ENCODE assay signal across 10 cellular contexts in the genomic region with DNA sequence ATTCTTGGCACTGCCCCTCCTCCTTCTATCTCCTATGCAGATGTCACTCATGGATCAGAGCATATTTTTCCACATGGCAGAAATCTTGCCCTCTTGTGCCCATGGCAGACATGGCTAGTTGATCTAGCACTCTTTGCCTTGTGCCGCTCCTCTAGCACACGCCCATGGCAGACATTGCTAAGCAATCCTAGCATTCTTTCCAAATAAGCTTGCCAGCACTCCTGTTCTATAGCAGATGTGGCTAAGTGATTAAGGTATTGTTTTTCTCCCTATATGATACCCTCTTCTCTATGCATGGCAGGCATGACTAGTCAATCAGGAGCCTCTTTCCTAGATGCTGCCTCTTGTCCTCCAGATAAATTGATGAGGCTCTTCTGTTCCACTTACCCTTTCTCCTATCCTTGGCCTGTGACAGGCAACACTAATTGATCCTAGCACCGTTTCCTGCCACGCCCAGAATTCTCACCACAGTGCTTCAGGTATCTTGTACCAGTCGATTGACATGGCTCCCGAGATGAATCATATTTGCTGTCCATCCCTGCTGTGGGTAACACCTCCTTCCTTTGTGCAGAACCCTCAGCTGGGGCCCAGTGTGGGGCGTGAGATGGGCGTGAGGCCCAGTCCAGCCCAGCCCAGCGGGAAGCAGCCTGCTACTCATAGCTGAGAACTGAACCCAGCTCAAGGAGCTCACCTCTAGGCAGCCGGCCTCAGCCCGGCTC. TPM values are rescaled to one million over a fixed set of nuclear protein-coding genes. Genes with fewer than 3 reads are reported as not detected.
DNase-seq lines count a peak whose midpoint lies in the region; ATAC-seq and TF ChIP-seq lines count a peak whose summit lies in the region.
"Had no signal": no experiment of that assay in that cellular context is flagged by ENCODE, and none has a peak within 500 bp of the region (broad histone marks: within the 10 kb centered on the region; RNA-seq: fewer than 3 reads in every experiment).

No MANE protein-coding gene starts in this region.

- H3K27ac Mint-ChIP-seq in activated T-helper 1 cell treated with anti-CD3 and anti-CD28 coated beads, Interleukin-12 subunit alpha, Interleukin-12 subunit beta, Interleukin-2, Interleukin-4 antibody, amounts not matched to agents 30 ng/mL and 10 ng/mL and 1 ng/mL, durations not matched to agents 14 hours and 24 hours and 36 hours: peak overlapping the region; percentile 79

- H3K4me3 ChIP-seq in HL-60 (replicated peaks; ENCODE audit: insufficient read depth, low read length): no peak overlapping the region
- H3K4me3 ChIP-seq: SK-N-MC had no signal

- H3K36me3 Mint-ChIP-seq in activated T-helper 1 cell treated with anti-CD3 and anti-CD28 coated beads, Interleukin-12 subunit alpha, Interleukin-12 subunit beta, Interleukin-2, Interleukin-4 antibody, amounts not matched to agents 30 ng/mL and 10 ng/mL and 1 ng/mL, durations not matched to agents 14 hours and 24 hours and 36 hours (ENCODE audit: low read depth): peaks cover 33% of the 10 kb centered on the region

- H3K4me3 Mint-ChIP-seq in activated T-helper 1 cell treated with anti-CD3 and anti-CD28 coated beads, Interleukin-12 subunit alpha, Interleukin-12 subunit beta, Interleukin-2, Interleukin-4 antibody, amounts not matched to agents 30 ng/mL and 10 ng/mL and 1 ng/mL, durations not matched to agents 14 hours and 24 hours and 36 hours: no peak overlapping the region

- intact Hi-C loops in activated T-helper 1 cell treated with anti-CD3 and anti-CD28 coated beads, Interleukin-12 subunit alpha, Interleukin-12 subunit beta, Interleukin-2, Interleukin-4 antibody, amounts not matched to agents 30 ng/mL and 10 ng/mL and 1 ng/mL, durations not matched to agents 14 hours and 24 hours and 36 hours (cut with micrococcal nuclease): loop anchor here (1.0 kb wide), 1 partner anchor 12 kb away; no protein-coding TSS in a partner anchor

- TF ChIP-seq CTCF in HL-60 (IDR thresholded peaks at IDR 0.05; ENCODE audit: insufficient read depth, low read length): no peak

- H3K4me1 Mint-ChIP-seq in activated T-helper 1 cell treated with anti-CD3 and anti-CD28 coated beads, Interleukin-12 subunit alpha, Interleukin-12 subunit beta, Interleukin-2, Interleukin-4 antibody, amounts not matched to agents 30 ng/mL and 10 ng/mL and 1 ng/mL, durations not matched to agents 14 hours and 24 hours and 36 hours (ENCODE audit: low read depth): peaks cover 25% of the 10 kb centered on the region

- H3K27me3 ChIP-seq in HL-60 (ENCODE audit: insufficient read depth, poor library complexity, severe bottlenecking): no peaks in the 10 kb centered on the region

- ATAC-seq in GM19397 (IDR thresholded peaks at IDR 0.05; ENCODE audit: unreplicated experiment): no peak
- ATAC-seq in HG02973 (IDR thresholded peaks at IDR 0.05; ENCODE audit: unreplicated experiment): no peak

- no peaks in the 10 kb centered on the region for H3K9me3 Mint-ChIP-seq in activated T-helper 1 cell treated with anti-CD3 and anti-CD28 coated beads, Interleukin-12 subunit alpha, Interleukin-12 subunit beta, Interleukin-2, Interleukin-4 antibody, amounts not matched to agents 30 ng/mL and 10 ng/mL and 1 ng/mL, durations not matched to agents 14 hours and 24 hours and 36 hours

- DNase-seq in A172 (ENCODE audit: low spot score): peak; percentile 79
- DNase-seq in HL-60 (ENCODE audit: low read depth in 1 of 2, low spot score in 1 of 2): peak; percentile 69 to 78
- DNase-seq in activated T-helper 1 cell treated with anti-CD3 and anti-CD28 coated beads, Interleukin-12 subunit alpha, Interleukin-12 subunit beta, Interleukin-2, Interleukin-4 antibody, amounts not matched to agents 30 ng/mL and 10 ng/mL and 1 ng/mL, durations not matched to agents 14 hours and 24 hours and 36 hours (ENCODE audit: low spot score): peak; percentile 38
- peak; percentile 74 for DNase-seq in iris pigment epithelial cell (ENCODE audit: low read depth)
- DNase-seq in KG1 (lab: John Stamatoyannopoulos, UW): no peak
- no peak for DNase-seq in NCI-H1694 treated with DMSO at 0.1 percent for 48 hours (lab: John Stamatoyannopoulos, UW)

- no peaks in the 10 kb centered on the region for H3K27me3 Mint-ChIP-seq in activated T-helper 1 cell treated with anti-CD3 and anti-CD28 coated beads, Interleukin-12 subunit alpha, Interleukin-12 subunit beta, Interleukin-2, Interleukin-4 antibody, amounts not matched to agents 30 ng/mL and 10 ng/mL and 1 ng/mL, durations not matched to agents 14 hours and 24 hours and 36 hours (ENCODE audit: insufficient read depth)

- peak overlapping the region; percentile 79 for H3K27ac ChIP-seq in HL-60 (replicated peaks)
- H3K27ac ChIP-seq: SK-N-MC had no signal

RNA-seq across cellular contexts. Expression of a gene that starts 26.9 kb away (rescaled TPM):
- 53.2 and 75.7 TPM in 2 replicates for total RNA-seq in A172 (2014; rRNA removed; shearing (Covaris generic))
- 19.8 and 21.0 TPM in 2 replicates for total RNA-seq in activated T-helper 1 cell treated with anti-CD3 and anti-CD28 coated beads, Interleukin-12 subunit alpha, Interleukin-12 subunit beta, Interleukin-2, Interleukin-4 antibody, amounts not matched to agents 30 ng/mL and 10 ng/mL and 1 ng/mL, durations not matched to agents 14 hours and 24 hours and 36 hours

RNA-seq across cellular contexts. Expression of a gene that starts 39.1 kb away (rescaled TPM):
- 0.22 and 1.5 TPM in 2 replicates for total RNA-seq in A172 (2014; rRNA removed; shearing (Covaris generic))
- 4.0 and 5.6 TPM in 2 replicates for total RNA-seq in activated T-helper 1 cell treated with anti-CD3 and anti-CD28 coated beads, Interleukin-12 subunit alpha, Interleukin-12 subunit beta, Interleukin-2, Interleukin-4 antibody, amounts not matched to agents 30 ng/mL and 10 ng/mL and 1 ng/mL, durations not matched to agents 14 hours and 24 hours and 36 hours
- total RNA-seq: endothelial cell of umbilical vein had no signal

Comparison
In these comparisons a context has a peak if more than half of its experiments do, and no peak if none do; other contexts are left out.
1. DNase-seq: peak in A172 (single experiment), HL-60 (2 of 2), activated T-helper 1 cell treated with anti-CD3 and anti-CD28 coated beads, Interleukin-12 subunit alpha, Interleukin-12 subunit beta, Interleukin-2, Interleukin-4 antibody, amounts not matched to agents 30 ng/mL and 10 ng/mL and 1 ng/mL, durations not matched to agents 14 hours and 24 hours and 36 hours (single experiment) and iris pigment epithelial cell (single experiment); none in KG1 (single experiment) and NCI-H1694 treated with DMSO at 0.1 percent for 48 hours (single experiment).